24 cellular contexts compared by ENCODE assay signal in the genomic region with DNA sequence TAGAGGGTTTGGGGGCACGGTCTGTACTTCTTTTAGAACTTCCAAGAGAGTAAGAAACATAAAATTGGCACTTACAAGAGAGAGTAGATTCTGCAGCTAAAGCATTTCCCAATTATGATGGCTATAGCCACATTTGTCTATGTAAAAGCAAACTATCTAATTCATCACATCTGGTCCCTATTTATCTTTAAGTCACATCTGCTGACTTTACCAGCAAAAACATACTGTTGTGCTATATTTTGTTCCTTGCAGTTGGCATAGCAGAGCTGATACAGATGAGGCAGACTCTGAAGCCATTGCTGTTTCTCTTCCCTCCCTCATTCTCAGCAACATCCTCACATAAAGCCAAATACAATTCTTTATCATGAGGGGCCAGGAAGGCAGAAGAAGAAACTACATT.
A peak's percentile ranks its signal among the peaks of the same experiment; 100 is the strongest.
DNase-seq lines count a peak whose midpoint lies in the region; ATAC-seq and TF ChIP-seq lines count a peak whose summit lies in the region.
"Had no signal": no experiment of that assay in that cellular context is flagged by ENCODE, and none has a peak within 500 bp of the region (broad histone marks: within the 10 kb centered on the region; RNA-seq: fewer than 3 reads in every experiment).

No MANE protein-coding gene starts in this region.

- no peak overlapping the region for H2AFZ ChIP-seq in neural progenitor cell (replicated peaks)

- ATAC-seq in SK-N-SH treated with all-trans-retinoic acid at 6 μM for 48 hours (no peak), GM21619 (IDR thresholded peaks at IDR 0.05; ENCODE audit: unreplicated experiment) (no peak), GM21786 (IDR thresholded peaks at IDR 0.05; ENCODE audit: unreplicated experiment) (no peak), GM19455 (IDR thresholded peaks at IDR 0.05; ENCODE audit: unreplicated experiment) (no peak)
- ATAC-seq in naive thymus-derived CD4-positive, alpha-beta T cell = no peak
- ATAC-seq: A549, GM12878, HCT116 had no signal

- H4K20me1 ChIP-seq in neural progenitor cell (ENCODE audit: low read depth) = no peaks in the 10 kb centered on the region
- H4K20me1 ChIP-seq: BLaER1 treated with 17β-estradiol and CSF1 and Interleukin-3, amounts not matched to agents 10 nM and 100 nM had no signal

- no peak for TF ChIP-seq CTCF in neural progenitor cell (IDR thresholded peaks at IDR 0.05)

- H3K4me2 ChIP-seq in neural progenitor cell = no peak overlapping the region
- H3K4me2 ChIP-seq: A549; BLaER1 treated with 17β-estradiol and CSF1 and Interleukin-3, amounts not matched to agents 10 nM and 100 nM had no signal

- no peaks in the 10 kb centered on the region for H3K79me2 ChIP-seq in neural progenitor cell (ENCODE audit: low read depth)

- no peaks in the 10 kb centered on the region for H3F3A ChIP-seq in neural progenitor cell (ENCODE audit: low read depth)

- peak; percentile 28 for DNase-seq in NCI-H69 (lab: John Stamatoyannopoulos, UW)
- peak; percentile 4 for DNase-seq in fibroblast of gingiva (ENCODE audit: low read depth)
- DNase-seq in neural progenitor cell (ENCODE audit: low spot score) = no peak
- DNase-seq in naive thymus-derived CD4-positive, alpha-beta T cell = no peak
- DNase-seq: 8988T; ACHN; AML-193; BE2C; CD4-positive, alpha-beta T cell; CD8-positive, alpha-beta memory T cell; DMS 273 treated with DMSO at 0.1 percent for 48 hours; DMS79; EL; GDM1; H9 had no signal

- H3K4me1 ChIP-seq in neural progenitor cell = peaks cover 16% of the 10 kb centered on the region
- no peaks in the 10 kb centered on the region for H3K4me1 ChIP-seq in naive thymus-derived CD4-positive, alpha-beta T cell (ENCODE audit: control insufficient read depth in 2 of 2, insufficient read depth in 2 of 2, low read length in 2 of 2)
- H3K4me1 ChIP-seq: A549; BE2C; BLaER1 treated with 17β-estradiol and CSF1 and Interleukin-3, amounts not matched to agents 10 nM and 100 nM had no signal

- H3K27me3 ChIP-seq in neural progenitor cell = no peaks in the 10 kb centered on the region
- H3K27me3 ChIP-seq in naive thymus-derived CD4-positive, alpha-beta T cell (ENCODE audit: control insufficient read depth in 2 of 2, insufficient read depth in 2 of 2, low read length in 2 of 2) = no peaks in the 10 kb centered on the region
- H3K27me3 ChIP-seq: BE2C; BLaER1 treated with 17β-estradiol and CSF1 and Interleukin-3, amounts not matched to agents 10 nM and 100 nM had no signal

- intact Hi-C loops in naive thymus-derived CD4-positive, alpha-beta T cell (cut with micrococcal nuclease) = no loop called here

- no peak overlapping the region for H3K4me3 ChIP-seq in neural progenitor cell
- H3K4me3 ChIP-seq in naive thymus-derived CD4-positive, alpha-beta T cell (ENCODE audit: low read length) = no peak overlapping the region
- H3K4me3 ChIP-seq: A549; BLaER1 treated with 17β-estradiol and CSF1 and Interleukin-3, amounts not matched to agents 10 nM and 100 nM; GM12878 had no signal

- no peak overlapping the region for H3K4me3 Mint-ChIP-seq in neural progenitor cell
- no peak overlapping the region for H3K4me3 Mint-ChIP-seq in naive thymus-derived CD4-positive, alpha-beta T cell
- H3K4me3 Mint-ChIP-seq: CD14-positive monocyte; CD4-positive, alpha-beta T cell; CD8-positive, alpha-beta memory T cell had no signal

- H3K27ac Mint-ChIP-seq in neural progenitor cell = peak overlapping the region; percentile 94
- H3K27ac Mint-ChIP-seq in naive thymus-derived CD4-positive, alpha-beta T cell = no peak overlapping the region
- H3K27ac Mint-ChIP-seq: CD14-positive monocyte; CD4-positive, alpha-beta T cell; CD8-positive, alpha-beta memory T cell had no signal

- H3K4me1 Mint-ChIP-seq in neural progenitor cell = peaks cover 22% of the 10 kb centered on the region
- no peaks in the 10 kb centered on the region for H3K4me1 Mint-ChIP-seq in naive thymus-derived CD4-positive, alpha-beta T cell
- H3K4me1 Mint-ChIP-seq: CD14-positive monocyte; CD8-positive, alpha-beta memory T cell had no signal

- H3K27ac ChIP-seq in neural progenitor cell = no peak overlapping the region
- no peak overlapping the region for H3K27ac ChIP-seq in naive thymus-derived CD4-positive, alpha-beta T cell (ENCODE audit: low read depth, low read length)
- H3K27ac ChIP-seq: A549; BLaER1 treated with 17β-estradiol and CSF1 and Interleukin-3, amounts not matched to agents 10 nM and 100 nM had no signal

- POLR2A ChIA-PET in naive thymus-derived CD4-positive, alpha-beta T cell (lab: Charles Lee) = no interaction called here

- H3K36me3 Mint-ChIP-seq in neural progenitor cell = peaks cover 3% of the 10 kb centered on the region
- no peaks in the 10 kb centered on the region for H3K36me3 Mint-ChIP-seq in naive thymus-derived CD4-positive, alpha-beta T cell
- H3K36me3 Mint-ChIP-seq: CD14-positive monocyte; CD8-positive, alpha-beta memory T cell had no signal

- CTCF ChIA-PET in naive thymus-derived CD4-positive, alpha-beta T cell (lab: Charles Lee) = no interaction called here

- H3K27me3 Mint-ChIP-seq in neural progenitor cell (ENCODE audit: insufficient read depth, low read depth) = peaks cover 2% of the 10 kb centered on the region
- H3K27me3 Mint-ChIP-seq in naive thymus-derived CD4-positive, alpha-beta T cell = no peaks in the 10 kb centered on the region
- H3K27me3 Mint-ChIP-seq: CD4-positive, alpha-beta T cell; CD8-positive, alpha-beta memory T cell had no signal

- no peaks in the 10 kb centered on the region for H3K36me3 ChIP-seq in neural progenitor cell
- no peaks in the 10 kb centered on the region for H3K36me3 ChIP-seq in naive thymus-derived CD4-positive, alpha-beta T cell (ENCODE audit: control insufficient read depth in 2 of 3, insufficient read depth in 3 of 3, low read length in 3 of 3)
- H3K36me3 ChIP-seq: BE2C; BLaER1 treated with 17β-estradiol and CSF1 and Interleukin-3, amounts not matched to agents 10 nM and 100 nM had no signal

- no peak overlapping the region for H3K9ac ChIP-seq in neural progenitor cell
- H3K9ac ChIP-seq: BLaER1 treated with 17β-estradiol and CSF1 and Interleukin-3, amounts not matched to agents 10 nM and 100 nM had no signal

- no peaks in the 10 kb centered on the region for H3K9me3 ChIP-seq in neural progenitor cell (ENCODE audit: low read depth)
- no peaks in the 10 kb centered on the region for H3K9me3 ChIP-seq in naive thymus-derived CD4-positive, alpha-beta T cell (ENCODE audit: control insufficient read depth in 2 of 3, low read length in 3 of 3)
- H3K9me3 ChIP-seq: BE2C had no signal

- H3K9me3 Mint-ChIP-seq in neural progenitor cell = peaks cover 17% of the 10 kb centered on the region
- peaks cover 0 to 28% (median 7%) of the 10 kb centered on the region in 11 donors for H3K9me3 Mint-ChIP-seq in naive thymus-derived CD4-positive, alpha-beta T cell

TF ChIP-seq in SK-N-SH treated with all-trans-retinoic acid at 6 μM for 48 hours, 23 proteins besides CTCF, POLR2A, EP300 and RAD21:
- TF ChIP-seq GLIS3 (CRISPR knock-in tag; IDR thresholded peaks at IDR 0.05) (no peak), TCF4 (CRISPR knock-in tag; IDR thresholded peaks at IDR 0.05; ENCODE audit: borderline replicate concordance) (peak; percentile 39; the same call in 1 of the 2 replicates)

Comparison
In these comparisons a context has a peak if more than half of its experiments do, and no peak if none do; other contexts are left out.
1. DNase-seq: peak in NCI-H69 (single experiment) and fibroblast of gingiva (single experiment); none in neural progenitor cell (single experiment) and naive thymus-derived CD4-positive, alpha-beta T cell (0 of 9).